24 cellular contexts compared by ENCODE assay signal in genomic region chr15:37885651-37886050, GRCh38. TPM values are rescaled to one million over a fixed set of nuclear protein-coding genes. Genes with fewer than 3 reads are reported as not detected.
"Had no signal": no experiment of that assay in that cellular context is flagged by ENCODE, and none has a peak within 500 bp of the region (broad histone marks: within the 10 kb centered on the region; RNA-seq: fewer than 3 reads in every experiment).

No MANE protein-coding gene starts in this region.

- H3K9me3 ChIP-seq: mucosa of descending colon, neutrophil, spleen, tibial artery, upper lobe of left lung, uterus had no signal

- DNase-seq: foreskin melanocyte; head of caudate nucleus; mucosa of descending colon; naive thymus-derived CD8-positive, alpha-beta T cell; posterior cingulate gyrus; spleen; stimulated activated CD4-positive, alpha-beta T cell treated with anti-CD3 and anti-CD28 coated beads, Interleukin-15, amount 100 ng/mL, for 24 hours; stimulated activated CD4-positive, alpha-beta T cell treated with anti-CD3 and anti-CD28 coated beads, Interleukin-1b, Interleukin-23, amount 100 ng/mL, for 48 hours; stimulated activated CD4-positive, alpha-beta T cell treated with anti-CD3 and anti-CD28 coated beads, Interleukin-4, amount 100 ng/mL, for 24 hours; tibial artery; upper lobe of left lung; uterus had no signal

- H3K4me1 ChIP-seq: spleen, upper lobe of left lung, uterus had no signal

- H2AFZ ChIP-seq: hepatocyte had no signal

- H3K4me2 ChIP-seq: hepatocyte had no signal

- H3K79me2 ChIP-seq: hepatocyte had no signal

- H3K27ac ChIP-seq: hepatocyte, neutrophil, spleen, tibial artery, upper lobe of left lung, uterus had no signal

- H3K4me3 ChIP-seq: hepatocyte, mucosa of descending colon, spleen, tibial artery, upper lobe of left lung, uterus had no signal

- H3K36me3 ChIP-seq: neutrophil, spleen, tibial artery, upper lobe of left lung, uterus had no signal

- ATAC-seq: mucosa of descending colon; naive thymus-derived CD8-positive, alpha-beta T cell; sciatic nerve; stimulated activated memory B cell treated with anti-CD40 and anti-IgM and Interleukin-4, amounts not matched to agents 10 μg/mL and 1 μg/mL and 100 μg/mL, for 72 hours had no signal

- H3K27me3 ChIP-seq: tibial artery, upper lobe of left lung, uterus had no signal

RNA-seq across cellular contexts. Expression of gene TMCO5A, which starts 48.8 kb away (rescaled TPM):
- total RNA-seq: hepatocyte; kidney epithelial cell; lower leg skin; mucosa of descending colon; naive thymus-derived CD8-positive, alpha-beta T cell; osteoblast; pulmonary artery endothelial cell; sciatic nerve; skeletal muscle tissue; spleen; temporal lobe; uterus had no signal
- polyA plus RNA-seq: esophagus; hepatocyte; naive thymus-derived CD8-positive, alpha-beta T cell; neural cell; spleen had no signal
